ENCODE assay signal across 8 cellular contexts in genomic region chr6:142566628-142567396, GRCh38.
DNase-seq lines count a peak whose midpoint lies in the region; ATAC-seq and FAIRE-seq lines count a peak whose summit lies in the region.

No MANE protein-coding gene starts in this region.

- H3K27me3 ChIP-seq in CD8-positive, alpha-beta memory T cell (ENCODE audit: insufficient read depth, low read length, poor library complexity, severe bottlenecking): no peaks in the 10 kb centered on the region

- peak; percentile 90 for FAIRE-seq in GM19239 (lab: Jason Lieb, UNC)

- peaks cover 4 to 6% of the 10 kb centered on the region in 2 donors for H3K27me3 Mint-ChIP-seq in CD8-positive, alpha-beta memory T cell
- no peaks in the 10 kb centered on the region for H3K27me3 Mint-ChIP-seq in activated T-helper 17 cell treated with anti-CD3 and anti-CD28 coated beads, Interleukin-2, amount 50 U/mL, for 72 hours

- no peaks in the 10 kb centered on the region for H3K36me3 Mint-ChIP-seq in CD8-positive, alpha-beta memory T cell
- no peaks in the 10 kb centered on the region for H3K36me3 Mint-ChIP-seq in activated T-helper 17 cell treated with anti-CD3 and anti-CD28 coated beads, Interleukin-2, amount 50 U/mL, for 72 hours (ENCODE audit: low read depth)

- POLR2A ChIA-PET in CD8-positive, alpha-beta memory T cell (lab: Charles Lee): interaction anchor here (0.5 kb wide), 1 partner anchor 877 kb away, joined by 4 read pairs; no protein-coding TSS in a partner anchor

- no peak overlapping the region for H3K27ac Mint-ChIP-seq in CD8-positive, alpha-beta memory T cell
- no peak overlapping the region for H3K27ac Mint-ChIP-seq in activated T-helper 17 cell treated with anti-CD3 and anti-CD28 coated beads, Interleukin-2, amount 50 U/mL, for 72 hours

- H3K36me3 ChIP-seq in CD8-positive, alpha-beta memory T cell (ENCODE audit: insufficient read depth, low read length): no peaks in the 10 kb centered on the region

- DNase-seq in CD8-positive, alpha-beta memory T cell: peak in 4 of 5 donors; percentile 7 to 41 (median 21)
- DNase-seq in GM19239 (ENCODE audit: insufficient read length, low spot score) (peak; percentile 30), RPMI8226 (peak; percentile 51), glomerular endothelial cell (ENCODE audit: extremely low read depth, low read depth, low spot score) (peak; percentile 39), renal cortical epithelial cell (ENCODE audit: low read depth) (peak; percentile 47), mesenteric fat pad (ENCODE audit: low spot score) (no peak)

- no peaks in the 10 kb centered on the region for H3K9me3 Mint-ChIP-seq in CD8-positive, alpha-beta memory T cell
- H3K9me3 Mint-ChIP-seq in activated T-helper 17 cell treated with anti-CD3 and anti-CD28 coated beads, Interleukin-2, amount 50 U/mL, for 72 hours: no peaks in the 10 kb centered on the region

- H3K4me1 ChIP-seq in CD8-positive, alpha-beta memory T cell (ENCODE audit: insufficient read depth, low read length): peaks cover 53% of the 10 kb centered on the region

- H3K4me3 ChIP-seq in CD8-positive, alpha-beta memory T cell (ENCODE audit: low read length): no peak overlapping the region

- no peak overlapping the region for H3K27ac ChIP-seq in CD8-positive, alpha-beta memory T cell (ENCODE audit: low read depth, low read length)

- no peaks in the 10 kb centered on the region for H3K9me3 ChIP-seq in CD8-positive, alpha-beta memory T cell (ENCODE audit: low read length)

- ATAC-seq in HG03571 (IDR thresholded peaks at IDR 0.05; ENCODE audit: unreplicated experiment): peak; percentile 64
- peak; percentile 27 for ATAC-seq in activated T-helper 17 cell treated with anti-CD3 and anti-CD28 coated beads, Interleukin-2, amount 50 U/mL, for 72 hours (replicated peaks)

- peaks cover 17 to 35% (median 30%) of the 10 kb centered on the region in 3 donors for H3K4me1 Mint-ChIP-seq in CD8-positive, alpha-beta memory T cell
- H3K4me1 Mint-ChIP-seq in activated T-helper 17 cell treated with anti-CD3 and anti-CD28 coated beads, Interleukin-2, amount 50 U/mL, for 72 hours: peaks cover 22% of the 10 kb centered on the region

- H3K4me3 Mint-ChIP-seq in CD8-positive, alpha-beta memory T cell: no peak overlapping the region
- no peak overlapping the region for H3K4me3 Mint-ChIP-seq in activated T-helper 17 cell treated with anti-CD3 and anti-CD28 coated beads, Interleukin-2, amount 50 U/mL, for 72 hours

- CTCF ChIA-PET in CD8-positive, alpha-beta memory T cell (lab: Charles Lee): interaction anchor here (0.6 to 1.1 kb wide), 3 partner anchors 335 to 860 kb away, joined by 4 to 6 read pairs (median 4); no protein-coding TSS in a partner anchor
